8 cellular contexts compared by ENCODE assay signal in genomic region chr10:110211455-110211843, GRCh38. TPM values are rescaled to one million over a fixed set of nuclear protein-coding genes. Genes with fewer than 3 reads are reported as not detected.
DNase-seq lines count a peak whose midpoint lies in the region; ATAC-seq, FAIRE-seq and TF ChIP-seq lines count a peak whose summit lies in the region.

No MANE protein-coding gene starts in this region.

- DNase-seq in GM12865 (ENCODE audit: low read depth) (no peak), T-cell (no peak), foreskin fibroblast (no peak), NCI-H774 (lab: John Stamatoyannopoulos, UW) (no peak), D721Med (ENCODE audit: insufficient read length, low spot score) (no peak), RPMI8226 (no peak), NCI-H2227 treated with DMSO at 0.1 percent for 48 hours (lab: John Stamatoyannopoulos, UW) (no peak)

- CTCF ChIA-PET in T-cell (lab: Charles Lee): interaction anchor here (0.6 to 8.1 kb wide), 9 partner anchors 12 to 98 kb away, joined by 3 to 94 read pairs (median 8); no protein-coding TSS in a partner anchor

- peak overlapping the region; percentile 78 for H3K27ac ChIP-seq in rectal smooth muscle tissue (ENCODE audit: low read depth, low read length)

- peaks cover 50 to 64% (median 60%) of the 10 kb centered on the region in 3 donors for H3K4me1 Mint-ChIP-seq in T-cell

- ATAC-seq in T-cell (replicated peaks in 1 of 4): no peak

- H3K4me3 ChIP-seq in GM12865 (ENCODE audit: low read depth, low read length) (peak overlapping the region; percentile 71), foreskin fibroblast (ENCODE audit: low read depth in 1 of 2, low read length in 2 of 2) (peak overlapping the region; percentile 66 to 75), rectal smooth muscle tissue (ENCODE audit: low read length) (peak overlapping the region; percentile 62)

- TF ChIP-seq CTCF in GM12865 (IDR thresholded peaks at IDR 0.05; ENCODE audit: insufficient read depth, low read depth, low read length, missing control alignments): no peak
- TF ChIP-seq CTCF in foreskin fibroblast (IDR thresholded peaks at IDR 0.05; ENCODE audit: low read depth, low read length): no peak
- TF ChIP-seq CTCF in D721Med (IDR thresholded peaks at IDR 0.05; ENCODE audit: insufficient read depth, missing control alignments): no peak

- no peaks in the 10 kb centered on the region for H3K9me3 Mint-ChIP-seq in T-cell

- no peak for FAIRE-seq in D721Med (lab: Jason Lieb, UNC)

- POLR2A ChIA-PET in T-cell (lab: Charles Lee): interaction anchor here (0.7 to 2.7 kb wide), 6 partner anchors 7 to 90 kb away, joined by 3 to 21 read pairs (median 6); no protein-coding TSS in a partner anchor

- peaks cover 17% of the 10 kb centered on the region for H3K4me1 ChIP-seq in rectal smooth muscle tissue (ENCODE audit: control insufficient read depth, insufficient read depth, low read length)

- peak overlapping the region; percentile 89 to 96 (median 91) for H3K4me3 Mint-ChIP-seq in T-cell

- peak overlapping the region; percentile 96 to 98 for H3K27ac Mint-ChIP-seq in T-cell

- peak overlapping the region; percentile 6 for H3K9ac ChIP-seq in rectal smooth muscle tissue (ENCODE audit: low read length)

- no peaks in the 10 kb centered on the region for H3K27me3 ChIP-seq in rectal smooth muscle tissue (ENCODE audit: control insufficient read depth, insufficient read depth, low read length)

- H3K36me3 Mint-ChIP-seq in T-cell: no peaks in the 10 kb centered on the region

- no peaks in the 10 kb centered on the region for H3K27me3 Mint-ChIP-seq in T-cell

- H3K36me3 ChIP-seq in rectal smooth muscle tissue (ENCODE audit: control insufficient read depth, insufficient read depth, low read length): no peaks in the 10 kb centered on the region

RNA-seq across cellular contexts. Expression of gene MXI1, which starts 4.0 kb away (rescaled TPM):
- 10 to 100 TPM; 40.2 to 54.1 (median 44.4) TPM for total RNA-seq in T-cell
